ENCODE assay signal across 8 cellular contexts in the genomic region with DNA sequence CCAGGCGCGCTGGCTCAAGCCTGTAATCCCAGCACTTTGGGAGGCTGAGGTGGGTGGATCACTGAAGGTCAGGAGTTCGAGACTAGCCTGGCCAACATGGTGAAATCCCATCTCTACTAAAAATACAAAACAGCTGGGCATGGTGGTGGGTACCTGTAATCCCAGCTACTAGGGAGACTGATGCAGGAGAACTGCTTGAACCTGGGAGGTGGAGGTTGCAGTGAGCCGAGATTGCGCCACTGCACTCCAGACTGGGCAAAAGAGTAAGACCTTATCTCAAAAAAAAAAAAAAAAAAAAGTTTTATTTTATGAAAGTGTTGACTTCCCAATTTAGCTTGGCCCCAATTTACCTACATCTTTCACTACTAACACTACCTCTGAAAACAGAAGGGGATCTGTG. TPM values are rescaled to one million over a fixed set of nuclear protein-coding genes. Genes with fewer than 3 reads are reported as not detected.
DNase-seq lines count a peak whose midpoint lies in the region; ATAC-seq and TF ChIP-seq lines count a peak whose summit lies in the region.
"Not testable (repeated sequence)": the region's sequence is repeated elsewhere in the genome, so short reads cannot be mapped to it uniquely, and the experiment has no call there.

No MANE protein-coding gene starts in this region.

- H3K27ac Mint-ChIP-seq in CD14-positive monocyte (peak overlapping the region in 5 of 7 donors; percentile 22 to 80 (median 47)), GM23338 (peak overlapping the region; percentile 59; the same call in 1 of the 2 replicates), brain (peak overlapping the region in 4 of 5 experiments; percentile 3 to 70 (median 33))
- peak overlapping the region in 5 of 10 donors; percentile 5 to 73 (median 57) for H3K27ac Mint-ChIP-seq in naive thymus-derived CD8-positive, alpha-beta T cell

- H3K36me3 Mint-ChIP-seq in CD14-positive monocyte (peaks cover 19 to 40% of the 10 kb centered on the region in 2 donors), GM23338 (ENCODE audit: low read depth) (peaks cover 42% of the 10 kb centered on the region), brain (peaks cover 69% of the 10 kb centered on the region)
- H3K36me3 Mint-ChIP-seq in activated T-cell treated with anti-CD3 and anti-CD28 coated beads, Interleukin-2, amount 50 U/mL, for 4 hours (ENCODE audit: insufficient read depth) = peaks cover 27% of the 10 kb centered on the region
- H3K36me3 Mint-ChIP-seq in naive thymus-derived CD8-positive, alpha-beta T cell = peaks cover 0 to 52% (median 0%) of the 10 kb centered on the region in 3 donors

- not testable (repeated sequence) for DNase-seq in CD14-positive monocyte (ENCODE audit: low spot score); GM23338 (ENCODE audit: low spot score); activated T-cell treated with anti-CD3 and anti-CD28 coated beads, Interleukin-2, amount 50 U/mL, for 4 hours; naive thymus-derived CD8-positive, alpha-beta T cell; smooth muscle cell (lab: John Stamatoyannopoulos, UW; ENCODE audit: unreplicated experiment)

- not testable (repeated sequence) for ATAC-seq in GM23338; activated T-cell treated with anti-CD3 and anti-CD28 coated beads, Interleukin-2, amount 50 U/mL, for 4 hours; gastroesophageal sphincter; naive thymus-derived CD8-positive, alpha-beta T cell

- H3K4me1 Mint-ChIP-seq in CD14-positive monocyte (peaks cover 46% of the 10 kb centered on the region), GM23338 (peaks cover 43% of the 10 kb centered on the region), brain (peaks cover 65% of the 10 kb centered on the region)
- peaks cover 69% of the 10 kb centered on the region for H3K4me1 Mint-ChIP-seq in activated T-cell treated with anti-CD3 and anti-CD28 coated beads, Interleukin-2, amount 50 U/mL, for 4 hours (ENCODE audit: low read depth)
- H3K4me1 Mint-ChIP-seq in naive thymus-derived CD8-positive, alpha-beta T cell = peaks cover 35 to 84% (median 81%) of the 10 kb centered on the region in 4 donors

- not testable (repeated sequence) for H2AFZ ChIP-seq in GM23338; SU-DHL-6 (ENCODE audit: low read depth, low read length, severe bottlenecking); smooth muscle cell (ENCODE audit: low read depth)

- H3K27ac ChIP-seq in GM23338 (ENCODE audit: low read depth); SU-DHL-6 (ENCODE audit: low read depth, low read length): not testable (repeated sequence)
- H3K27ac ChIP-seq in gastroesophageal sphincter = peak overlapping the region in 3 of 4 donors; percentile 38 to 100 (median 48)
- peak overlapping the region; percentile 2 for H3K27ac ChIP-seq in smooth muscle cell (ENCODE audit: low read depth)

- not testable (repeated sequence) for H3K27me3 Mint-ChIP-seq in CD14-positive monocyte (ENCODE audit: low read depth in 3 of 3); activated T-cell treated with anti-CD3 and anti-CD28 coated beads, Interleukin-2, amount 50 U/mL, for 4 hours (ENCODE audit: low read depth); brain; naive thymus-derived CD8-positive, alpha-beta T cell
- H3K27me3 Mint-ChIP-seq in GM23338 (ENCODE audit: insufficient read depth, low read depth, poor library complexity) = peaks cover 12% of the 10 kb centered on the region

- peaks cover 47% of the 10 kb centered on the region for H3K4me1 ChIP-seq in GM23338 (ENCODE audit: insufficient read depth)
- H3K4me1 ChIP-seq in gastroesophageal sphincter = peaks cover 8 to 82% (median 28%) of the 10 kb centered on the region in 3 donors
- peaks cover 26% of the 10 kb centered on the region for H3K4me1 ChIP-seq in smooth muscle cell (ENCODE audit: low read depth)

- H3K9me2 ChIP-seq in GM23338 (ENCODE audit: insufficient read depth); SU-DHL-6 (replicated peaks; ENCODE audit: insufficient read depth, low read length): not testable (repeated sequence)

- TF ChIP-seq EP300 in gastroesophageal sphincter (IDR thresholded peaks at IDR 0.05) = not testable (repeated sequence)

- peak overlapping the region; percentile 89 for H3K4me2 ChIP-seq in GM23338
- H3K4me2 ChIP-seq in SU-DHL-6 (ENCODE audit: low read depth, low read length, poor library complexity, severe bottlenecking) = peak overlapping the region; percentile 96
- H3K4me2 ChIP-seq in smooth muscle cell = peak overlapping the region; percentile 88

- TF ChIP-seq CTCF in CD14-positive monocyte (IDR thresholded peaks at IDR 0.05); GM23338 (conservative IDR thresholded peaks at IDR 0.05; ENCODE audit: low read depth in 2 of 2); SU-DHL-6 (IDR thresholded peaks at IDR 0.05; ENCODE audit: insufficient read depth, low read length, poor library complexity, severe bottlenecking); brain (conservative IDR thresholded peaks at IDR 0.05); gastroesophageal sphincter (IDR thresholded peaks at IDR 0.05); smooth muscle cell (IDR thresholded peaks at IDR 0.05; ENCODE audit: borderline replicate concordance, insufficient read depth, poor library complexity, severe bottlenecking): not testable (repeated sequence)

- intact Hi-C loops in CD14-positive monocyte (cut with micrococcal nuclease) = loop anchor here in 1 of 2 donors (5.0 to 10.0 kb wide), 2 partner anchors 44 to 303 kb away; partner anchors contain the start of genes JADE2 and SKP1

- H3F3A ChIP-seq in GM23338 (replicated peaks; ENCODE audit: low read depth); smooth muscle cell (ENCODE audit: low read depth): not testable (repeated sequence)
- peaks cover 26% of the 10 kb centered on the region; the same call in 1 of the 2 replicates for H3F3A ChIP-seq in SU-DHL-6 (ENCODE audit: insufficient read depth)

- not testable (repeated sequence) for H3K36me3 ChIP-seq in GM23338 (ENCODE audit: insufficient read depth); gastroesophageal sphincter; smooth muscle cell (ENCODE audit: low read depth)
- H3K36me3 ChIP-seq in SU-DHL-6 (ENCODE audit: low read length) = peaks cover 24% of the 10 kb centered on the region

- not testable (repeated sequence) for H3K9me3 Mint-ChIP-seq in CD14-positive monocyte; GM23338; activated T-cell treated with anti-CD3 and anti-CD28 coated beads, Interleukin-2, amount 50 U/mL, for 4 hours; brain; naive thymus-derived CD8-positive, alpha-beta T cell

- POLR2A ChIA-PET in naive thymus-derived CD8-positive, alpha-beta T cell (lab: Charles Lee) = interaction anchor here (0.6 to 1.1 kb wide), 5 partner anchors 26 to 217 kb away, joined by 3 to 5 read pairs (median 4); partner anchors contain the start of genes SKP1 and VDAC1

- H3K9me3 ChIP-seq in SU-DHL-6 (ENCODE audit: insufficient read depth, low read length); gastroesophageal sphincter; smooth muscle cell (replicated peaks; ENCODE audit: low read depth): not testable (repeated sequence)

- H3K4me3 ChIP-seq in GM23338 = peak overlapping the region; percentile 92; the same call in 1 of the 2 replicates
- H3K4me3 ChIP-seq in SU-DHL-6 (ENCODE audit: insufficient read depth, low read length, poor library complexity, severe bottlenecking); gastroesophageal sphincter; smooth muscle cell: not testable (repeated sequence)

- WGBS in gastroesophageal sphincter (ENCODE audit: low coverage in 1 of 2), 2 donors = 71 to 94% methylated on average over 2 to 5 of the region's 5 CpGs
- 93% methylated on average over 5 of the region's 5 CpGs for WGBS in smooth muscle cell (ENCODE audit: low lambda C conversion rate)

- not testable (repeated sequence) for H3K4me3 Mint-ChIP-seq in CD14-positive monocyte
- H3K4me3 Mint-ChIP-seq in GM23338 (peak overlapping the region; percentile 98; the same call in 2 of the 3 replicates), brain (peak overlapping the region in 4 of 5 experiments; percentile 65 to 89 (median 85))
- peak overlapping the region; percentile 66 for H3K4me3 Mint-ChIP-seq in activated T-cell treated with anti-CD3 and anti-CD28 coated beads, Interleukin-2, amount 50 U/mL, for 4 hours
- H3K4me3 Mint-ChIP-seq in naive thymus-derived CD8-positive, alpha-beta T cell = peak overlapping the region; percentile 31 to 100 (median 72)

- not testable (repeated sequence) for TF ChIP-seq POLR2A in gastroesophageal sphincter (IDR thresholded peaks at IDR 0.05)

- peaks cover 92% of the 10 kb centered on the region for H3K79me2 ChIP-seq in GM23338 (replicated peaks; ENCODE audit: insufficient read depth)
- peaks cover 92% of the 10 kb centered on the region for H3K79me2 ChIP-seq in SU-DHL-6 (ENCODE audit: insufficient read depth, low read length)
- H3K79me2 ChIP-seq in smooth muscle cell (ENCODE audit: low read depth) = peaks cover 92% of the 10 kb centered on the region

- H3K27me3 ChIP-seq in GM23338 (ENCODE audit: insufficient read depth); SU-DHL-6 (ENCODE audit: low read length); gastroesophageal sphincter; smooth muscle cell (ENCODE audit: low read depth): not testable (repeated sequence)

- not testable (repeated sequence) for H3K9ac ChIP-seq in SU-DHL-6 (ENCODE audit: low read length); smooth muscle cell (ENCODE audit: low read depth)

- H4K20me1 ChIP-seq in GM23338 (replicated peaks; ENCODE audit: insufficient read depth) (peaks cover 81% of the 10 kb centered on the region), SU-DHL-6 (ENCODE audit: low read depth, low read length) (peaks cover 60% of the 10 kb centered on the region), smooth muscle cell (ENCODE audit: low read depth) (peaks cover 86% of the 10 kb centered on the region)

RNA-seq across cellular contexts. Expression of gene PPP2CA, which starts 4.2 kb away (rescaled TPM):
- polyA plus RNA-seq in CD14-positive monocyte = 100 to 1,000 TPM; 225 to 245 TPM
- 316 and 342 TPM in 2 replicates for total RNA-seq in GM23338 (2014; rRNA removed; shearing (Covaris generic))
- polyA plus RNA-seq in GM23338 (2016; fragmentation: Nextera tagmentation; extraction: Ambion mirVana) = 93.4 and 131 TPM in 2 replicates
- 100 to 1,000 TPM; 206 to 213 (median 209) TPM for total RNA-seq in activated T-cell treated with anti-CD3 and anti-CD28 coated beads, Interleukin-2, amount 50 U/mL, for 4 hours
- 112 TPM for polyA plus RNA-seq in brain (ENCODE audit: insufficient read depth, low read depth, low replicate concordance)
- 100 to 1,000 TPM; 116 to 212 (median 129) TPM for total RNA-seq in gastroesophageal sphincter
- total RNA-seq in naive thymus-derived CD8-positive, alpha-beta T cell = 100 to 1,000 TPM; 100 to 107 TPM
- 100 to 1,000 TPM; 185 to 192 (median 191) TPM for polyA plus RNA-seq in naive thymus-derived CD8-positive, alpha-beta T cell
- 82.4 and 178 TPM in 2 replicates for total RNA-seq in smooth muscle cell
- 243 and 244 TPM in 2 replicates for polyA plus RNA-seq in smooth muscle cell

RNA-seq across cellular contexts. Expression of gene SKP1, which starts 44.9 kb away (rescaled TPM):
- polyA plus RNA-seq in CD14-positive monocyte (100 to 1,000 TPM; 735 to 787 TPM), GM23338 (2016; fragmentation: Nextera tagmentation; extraction: Ambion mirVana) (344 and 440 TPM in 2 replicates), brain (ENCODE audit: insufficient read depth, low read depth, low replicate concordance) (664 TPM), smooth muscle cell (735 and 739 TPM in 2 replicates)
- total RNA-seq in GM23338 (2014; rRNA removed; shearing (Covaris generic)) = 244 and 366 TPM in 2 replicates
- total RNA-seq in activated T-cell treated with anti-CD3 and anti-CD28 coated beads, Interleukin-2, amount 50 U/mL, for 4 hours = 100 to 1,000 TPM; 273 to 286 (median 282) TPM
- total RNA-seq in gastroesophageal sphincter (100 to 1,000 TPM; 313 to 463 (median 399) TPM), smooth muscle cell (620 and 658 TPM in 2 replicates)
- 100 to 1,000 TPM; 250 to 262 TPM for total RNA-seq in naive thymus-derived CD8-positive, alpha-beta T cell
- polyA plus RNA-seq in naive thymus-derived CD8-positive, alpha-beta T cell = 1,000 to 10,000 TPM; 1,138 to 1,312 (median 1,209) TPM
